15 cellular contexts compared by ENCODE assay signal in the genomic region with DNA sequence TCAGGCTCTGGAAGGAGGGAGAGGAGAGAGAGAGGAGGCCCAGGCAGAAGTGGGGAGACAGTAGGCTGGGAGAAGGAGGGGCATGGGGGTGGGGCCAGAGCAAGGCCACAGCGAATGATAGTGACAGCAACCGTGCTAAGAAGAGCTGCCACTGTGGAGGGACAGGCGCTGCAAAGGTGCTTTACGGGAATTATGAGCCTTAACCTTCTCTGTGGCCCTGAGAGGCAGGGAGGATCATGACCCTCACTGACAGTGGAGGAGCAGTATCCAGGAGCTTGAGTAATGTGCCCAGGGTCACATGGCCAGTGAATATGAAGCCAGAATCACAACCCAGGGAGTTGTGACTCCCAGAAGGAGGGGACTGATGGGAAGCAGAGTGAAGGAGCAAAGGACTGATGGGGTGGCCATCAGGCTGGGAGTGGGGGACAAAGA. TPM values are rescaled to one million over a fixed set of nuclear protein-coding genes. Genes with fewer than 3 reads are reported as not detected.
DNase-seq lines count a peak whose midpoint lies in the region; ATAC-seq, FAIRE-seq and TF ChIP-seq lines count a peak whose summit lies in the region.
"Had no signal": no experiment of that assay in that cellular context is flagged by ENCODE, and none has a peak within 500 bp of the region (broad histone marks: within the 10 kb centered on the region; RNA-seq: fewer than 3 reads in every experiment).

No MANE protein-coding gene starts in this region.

- no peak overlapping the region; the same call in 1 of the 2 replicates for H3K4me2 ChIP-seq in K562 (ENCODE audit: insufficient read depth, low read length)

- intact Hi-C loops in K562 (cut with micrococcal nuclease) = no loop called here

- H3K27me3 ChIP-seq in K562 (ENCODE audit: control insufficient read depth in 2 of 2, insufficient read depth in 2 of 2, low read length in 2 of 2) (peaks cover 8 to 24% of the 10 kb centered on the region in 2 experiments; a peak in 3 of 5 replicates), suprapubic skin (no peaks in the 10 kb centered on the region), foreskin keratinocyte (peaks cover 22% of the 10 kb centered on the region)
- H3K27me3 ChIP-seq: upper lobe of right lung had no signal

- no peaks in the 10 kb centered on the region for H3K79me2 ChIP-seq in K562 (ENCODE audit: control insufficient read depth, insufficient read depth, low read length)

- H3K36me3 ChIP-seq in K562 (ENCODE audit: control insufficient read depth, insufficient read depth, low read length) (no peaks in the 10 kb centered on the region), suprapubic skin (no peaks in the 10 kb centered on the region)
- H3K36me3 ChIP-seq: prostate gland, upper lobe of right lung had no signal

- no peak for TF ChIP-seq EP300 in Ishikawa (IDR thresholded peaks at IDR 0.05; ENCODE audit: borderline replicate concordance)
- TF ChIP-seq EP300 in K562 (IDR thresholded peaks at IDR 0.05; ENCODE audit: low read length) = no peak
- TF ChIP-seq EP300 in suprapubic skin (IDR thresholded peaks at IDR 0.05) = no peak

- H3K27ac ChIP-seq in K562 (ENCODE audit: extremely low read depth, low read depth, low read length) = no peak overlapping the region
- peak overlapping the region; percentile 47 for H3K27ac ChIP-seq in suprapubic skin
- H3K27ac ChIP-seq in foreskin keratinocyte = no peak overlapping the region
- H3K27ac ChIP-seq: prostate gland, upper lobe of right lung had no signal

- BruUV-seq in K562 (replicated peaks; lab: Mats Ljungman, UMichigan) = no TSS peak

- FAIRE-seq in K562 (lab: Jason Lieb, UNC) = no peak
- FAIRE-seq: islet of Langerhans, RCC 7860 had no signal

- in situ Hi-C loops in K562 (cut with MboI) = loop anchor here (5.0 kb wide), 1 partner anchor 91 kb away; no protein-coding TSS in a partner anchor

- H3K9me1 ChIP-seq in K562 (ENCODE audit: control insufficient read depth, insufficient read depth, low read length) = no peaks in the 10 kb centered on the region

- no peak for TF ChIP-seq POLR2A in K562 (conservative IDR thresholded peaks at IDR 0.05)
- no peak for TF ChIP-seq POLR2A in suprapubic skin (IDR thresholded peaks at IDR 0.05)

- ATAC-seq in K562 = peak; percentile 77
- ATAC-seq in foreskin keratinocyte = no peak

- H3K9me3 ChIP-seq in K562 (replicated peaks; ENCODE audit: control insufficient read depth, insufficient read depth, low read depth, low read length) = no peaks in the 10 kb centered on the region
- H3K9me3 ChIP-seq in suprapubic skin = no peaks in the 10 kb centered on the region
- H3K9me3 ChIP-seq: prostate gland, upper lobe of right lung had no signal

- WGBS in K562 (ENCODE audit: insufficient coverage, low coverage, missing lambda C conversion rate) = 4% methylated on average over 4 of the region's 4 CpGs
- WGBS in suprapubic skin = 77% methylated on average over 4 of the region's 4 CpGs

- no peak for TF ChIP-seq RAD21 in Ishikawa (IDR thresholded peaks at IDR 0.05; ENCODE audit: low read depth)
- TF ChIP-seq RAD21 in K562 (CRISPR knock-in tag; conservative IDR thresholded peaks at IDR 0.05 in 1 of 2, IDR thresholded peaks at IDR 0.05 in 1 of 2) = no peak

- DNase-seq in K562 (ENCODE audit: extremely low read depth in 1 of 4, low spot score in 3 of 4) = peak; percentile 44 to 60 (median 50)
- peak; percentile 70 for DNase-seq in left kidney (ENCODE audit: low read depth, low spot score)
- DNase-seq in suprapubic skin (ENCODE audit: low spot score in 2 of 2) = peak in 1 of 2 donors; percentile 74
- no peak for DNase-seq in foreskin keratinocyte
- DNase-seq in epidermal melanocyte (ENCODE audit: insufficient read length, low spot score) = no peak
- DNase-seq in SW 1271 (lab: John Stamatoyannopoulos, UW) = no peak
- DNase-seq: activated CD4-positive, alpha-beta T cell treated with anti-CD3 and anti-CD28 coated beads for 4 hours; Calu3; central memory CD4-positive, alpha-beta T cell; NCI-H2171 had no signal

- H3K9ac ChIP-seq in K562 (ENCODE audit: insufficient read depth in 1 of 2, low read depth in 2 of 2, low read length in 2 of 2) = peak overlapping the region in 1 of 2 experiments; percentile 33; a peak in 2 of 4 replicates

- POLR2A ChIA-PET in K562 (lab: Yijun Ruan, JAX) = interaction anchor here (0.6 to 1.9 kb wide), 7 partner anchors 12 to 117 kb away, joined by 3 to 10 read pairs (median 3); partner anchors contain the start of gene ID3

- CTCF ChIA-PET in K562 (lab: Yijun Ruan, JAX; ENCODE audit: low intra/inter-chr PET ratio) = interaction anchor here (0.6 to 6.5 kb wide), 6 partner anchors 10 to 667 kb away, joined by 3 to 147 read pairs (median 4); no protein-coding TSS in a partner anchor

- TF ChIP-seq CTCF in K562 (IDR thresholded peaks at IDR 0.05 in 2 of 3, conservative IDR thresholded peaks at IDR 0.05 in 1 of 3; ENCODE audit: insufficient read depth in 2 of 3, low read depth in 1 of 3, low read length in 3 of 3) (no peak), suprapubic skin (IDR thresholded peaks at IDR 0.05) (no peak), foreskin keratinocyte (conservative IDR thresholded peaks at IDR 0.05) (no peak)

- H3K4me1 ChIP-seq in K562 (replicated peaks in 1 of 2; ENCODE audit: control insufficient read depth in 2 of 2, insufficient read depth in 2 of 2, low read length in 2 of 2) (peaks cover 12 to 21% of the 10 kb centered on the region in 2 experiments; a peak in 3 of 5 replicates), suprapubic skin (peaks cover 33% of the 10 kb centered on the region), foreskin keratinocyte (no peaks in the 10 kb centered on the region)
- H3K4me1 ChIP-seq: prostate gland had no signal

- H2AFZ ChIP-seq in K562 (ENCODE audit: low read depth, low read length) = no peak overlapping the region; the same call in 1 of the 2 replicates

- H4K20me1 ChIP-seq in K562 (replicated peaks; ENCODE audit: control insufficient read depth, insufficient read depth, low read length) = peaks cover 4% of the 10 kb centered on the region; the same call in 1 of the 2 replicates

- no peak overlapping the region for H3K4me3 ChIP-seq in K562
- no peak overlapping the region for H3K4me3 ChIP-seq in suprapubic skin
- H3K4me3 ChIP-seq: prostate gland, upper lobe of right lung had no signal

TF ChIP-seq in Ishikawa, 13 proteins besides CTCF, POLR2A, EP300 and RAD21:
- no peak for TF ChIP-seq TEAD4 (IDR thresholded peaks at IDR 0.05)
- 0 out of 2 replicates have a peak, but pooled peaks have one; percentile 16 for TF ChIP-seq USF1 (IDR thresholded peaks at IDR 0.05)

TF ChIP-seq in K562, 482 proteins besides CTCF, POLR2A, EP300 and RAD21 (continues in another document):
- TF ChIP-seq POLR3A (IDR thresholded peaks at IDR 0.05; ENCODE audit: borderline replicate concordance, extremely low read depth, insufficient read depth, insufficient read length) = no peak
- TF ChIP-seq BACH1 (tag; IDR thresholded peaks at IDR 0.05) = no peak
- TF ChIP-seq GTF3C2 (IDR thresholded peaks at IDR 0.05; ENCODE audit: borderline replicate concordance, extremely low read depth, insufficient read length) = no peak
- 0 out of 2 replicates have a peak, but pooled peaks have one; percentile 29 for TF ChIP-seq RAD51 (IDR thresholded peaks at IDR 0.05; ENCODE audit: borderline replicate concordance, low read depth)
- TF ChIP-seq ZNF76 (CRISPR knock-in tag; IDR thresholded peaks at IDR 0.05; ENCODE audit: borderline replicate concordance) = no peak

RNA-seq across cellular contexts. Expression of gene RPL11, which starts 53.4 kb away (rescaled TPM):
- total RNA-seq in K562 (2011; cell fraction: chromatin; rRNA removed; ENCODE audit: low replicate concordance) = 326 and 345 TPM in 2 replicates
- total RNA-seq in K562 (2011; cell fraction: nucleolus; rRNA removed) = 341 and 370 TPM in 2 replicates
- total RNA-seq in K562 (2011; cell fraction: nucleoplasm; rRNA removed) = 557 and 1,073 TPM in 2 replicates
- total RNA-seq in K562 (2014; rRNA removed) (3,111 and 3,495 TPM in 2 replicates), K562 (2014; rRNA removed; fragmentation: Illumina TruSeq; extraction: Trizol) (3,683 and 3,950 TPM in 2 replicates), K562 (2015; rRNA removed; fragmentation: Illumina TruSeq; extraction: Trizol) (3,549 and 3,642 TPM in 2 replicates), K562 (2021) (1,751 and 1,781 TPM in 2 replicates), suprapubic skin (1,000 to 10,000 TPM in 3 of 4 donors, 100 to 1,000 TPM in 1; 864 to 1,286 (median 1,238) TPM), foreskin keratinocyte (1,719 and 1,767 TPM in 2 replicates)
- polyA plus RNA-seq in K562 (2011; rRNA removed) (2,818 and 2,821 TPM in 2 replicates), K562 (2014; fragmentation: Illumina TruSeq; extraction: Trizol) (3,852 and 4,443 TPM in 2 replicates), K562 (2014; fragmentation: Nextera tagmentation; extraction: Ambion mirVana) (1,000 to 10,000 TPM; 2,542 to 2,758 TPM), K562 (2014; rRNA removed) (4,338 and 4,526 TPM in 2 replicates), foreskin keratinocyte (2,860 and 2,885 TPM in 2 replicates)
- polyA plus RNA-seq in K562 (2011; cell fraction: cytosol; rRNA removed) = 831 and 2,063 TPM in 2 replicates
- 469 and 968 TPM in 2 replicates for polyA plus RNA-seq in K562 (2011; cell fraction: nucleus; rRNA removed)
- 3,491 and 4,910 TPM in 2 replicates for polyA plus RNA-seq in K562 (2012)
- 1,269 and 1,421 TPM in 2 replicates for polyA minus RNA-seq in K562 (2011; rRNA and poly(A)+ RNA removed)
- polyA minus RNA-seq in K562 (2011; cell fraction: cytosol; rRNA and poly(A)+ RNA removed) = 631 and 637 TPM in 2 replicates
- polyA minus RNA-seq in K562 (2011; cell fraction: nucleus; rRNA and poly(A)+ RNA removed) = 128 and 273 TPM in 2 replicates

Comparison
In these comparisons a context has a peak if more than half of its experiments do, and no peak if none do; other contexts are left out.
1. DNase-seq: peak in K562 (4 of 4) and left kidney (single experiment); none in foreskin keratinocyte (0 of 2), epidermal melanocyte (single experiment) and SW 1271 (0 of 2).